8 cellular contexts compared by ENCODE assay signal in the genomic region with DNA sequence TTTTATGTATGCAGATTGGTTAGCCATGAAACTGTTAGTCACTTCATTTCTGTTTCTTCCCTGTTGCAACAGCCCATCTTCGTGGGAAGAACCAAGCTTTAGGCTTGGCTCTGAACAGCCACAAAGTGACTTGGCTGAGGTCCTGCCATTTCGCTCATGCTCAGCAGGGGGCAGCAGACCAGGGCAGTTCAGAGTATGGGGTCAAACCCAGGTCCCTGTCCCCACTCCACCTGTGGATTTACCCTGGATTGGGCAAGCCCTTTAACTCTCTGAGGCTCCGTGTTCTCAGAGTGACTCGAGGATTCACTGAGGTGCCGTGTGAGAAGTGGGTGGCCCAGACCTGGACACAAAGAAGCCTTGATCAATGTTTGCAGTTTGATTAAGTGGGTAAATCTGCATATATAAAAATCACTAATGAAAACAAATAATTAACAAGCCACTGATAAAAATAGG.
DNase-seq lines count a peak whose midpoint lies in the region; ATAC-seq and TF ChIP-seq lines count a peak whose summit lies in the region.

No MANE protein-coding gene starts in this region.

- DNase-seq in SIG-M5 treated with dmso at 0.1 percent for 504 hours (lab: John Stamatoyannopoulos, UW; ENCODE audit: unreplicated experiment) (peak; percentile 53), SIG-M5 (lab: John Stamatoyannopoulos, UW) (no peak), NOMO-1 treated with dmso at 0.1 percent for 144 hours (lab: John Stamatoyannopoulos, UW; ENCODE audit: unreplicated experiment) (peak; percentile 37), activated T-cell treated with anti-CD3 and anti-CD28 coated beads for 48 hours (ENCODE audit: low read depth) (peak; percentile 54), fibroblast of pulmonary artery (ENCODE audit: low read depth) (peak; percentile 71), NCI-H2107 (lab: John Stamatoyannopoulos, UW) (no peak)

- TF ChIP-seq CTCF in fibroblast of pulmonary artery (IDR thresholded peaks at IDR 0.05; ENCODE audit: low read length, missing control alignments) (peak; percentile 94), parathyroid adenoma (IDR thresholded peaks at IDR 0.05) (peak; percentile 61)

- no peaks in the 10 kb centered on the region for H3K27me3 ChIP-seq in parathyroid adenoma (ENCODE audit: control insufficient read depth, insufficient read depth, low read length)

- H3K9me3 ChIP-seq in parathyroid adenoma (ENCODE audit: control insufficient read depth, low read length): no peaks in the 10 kb centered on the region

- no peak overlapping the region for H3K9ac ChIP-seq in parathyroid adenoma

- H3K4me1 ChIP-seq in parathyroid adenoma: no peaks in the 10 kb centered on the region

- no peak overlapping the region for H3K27ac ChIP-seq in parathyroid adenoma

- H3K4me3 ChIP-seq in fibroblast of pulmonary artery (replicated peaks; ENCODE audit: low read depth, low read length) (no peak overlapping the region), parathyroid adenoma (ENCODE audit: low read depth, low read length) (no peak overlapping the region)

- no peak overlapping the region for H2AFZ ChIP-seq in parathyroid adenoma

- no peaks in the 10 kb centered on the region for H3K36me3 ChIP-seq in parathyroid adenoma (ENCODE audit: control insufficient read depth, insufficient read depth, low read length)

- H3K4me2 ChIP-seq in parathyroid adenoma (ENCODE audit: low read length): no peak overlapping the region

- ATAC-seq in HG03175 (IDR thresholded peaks at IDR 0.05; ENCODE audit: unreplicated experiment): no peak

- H3K79me2 ChIP-seq in parathyroid adenoma: no peaks in the 10 kb centered on the region

Comparison
In these comparisons a context has a peak if more than half of its experiments do, and no peak if none do; other contexts are left out.
1. DNase-seq: peak in SIG-M5 treated with dmso at 0.1 percent for 504 hours (single experiment), NOMO-1 treated with dmso at 0.1 percent for 144 hours (single experiment), activated T-cell treated with anti-CD3 and anti-CD28 coated beads for 48 hours (single experiment) and fibroblast of pulmonary artery (single experiment); none in SIG-M5 (single experiment) and NCI-H2107 (single experiment).